ENCODE assay signal across 33 cellular contexts in genomic region chrX:152844256-152844655, GRCh38.
"Had no signal": no experiment of that assay in that cellular context is flagged by ENCODE, and none has a peak within 500 bp of the region (broad histone marks: within the 10 kb centered on the region; RNA-seq: fewer than 3 reads in every experiment).

No MANE protein-coding gene starts in this region.

- H3K27ac ChIP-seq: brain microvascular endothelial cell, Peyer's patch, WERI-Rb-1 had no signal

- H3K4me1 ChIP-seq: Peyer's patch had no signal

- H3K36me3 ChIP-seq: brain microvascular endothelial cell, MG63 had no signal

- DNase-seq: activated CD4-positive, alpha-beta T cell treated with anti-CD3 and anti-CD28 coated beads, Interleukin-2, amount 10 ng/mL, durations not matched to agents 24 days and 14 days; activated CD4-positive, alpha-beta T cell treated with anti-CD3 and anti-CD28 coated beads, Interleukin-2, amount 50 U/mL, for 4 hours; activated CD8-positive, alpha-beta T cell treated with anti-CD3 and anti-CD28 coated beads for 36 hours; activated effector memory CD4-positive, alpha-beta T cell treated with Interleukin-2 at 50 U/mL for 16 hours; activated naive CD4-positive, alpha-beta T cell treated with anti-CD3 and anti-CD28 coated beads, Interleukin-2, amount 10 ng/mL, durations not matched to agents 7 days and 5 days; activated naive CD8-positive, alpha-beta T cell treated with anti-CD3 and anti-CD28 coated beads, Interleukin-2, amount 50 U/mL, for 24 hours; activated T-cell treated with anti-CD3 and anti-CD28 coated beads, Interleukin-2, amount 50 U/mL, for 4 hours; anterior cingulate cortex; brain microvascular endothelial cell; Kasumi-1; KG1; MG63; NCI-H1092; NCI-H146; NCI-H187; NCI-H2029 treated with DMSO at 0.1 percent for 48 hours; NCI-H2107; NCI-H2171; NCI-H510A; NCI-H526; NCI-H748 treated with DMSO at 0.1 percent for 48 hours; NK-92 treated with Interleukin-12 subunit alpha and Interleukin-12 subunit beta, amount 100 ng/mL, for 24 hours; PC-3; Peyer's patch; RPMI8226; SW 1271; T-helper 1 cell; T-helper 2 cell; T-helper 9 cell; WERI-Rb-1 had no signal

- H3K4me1 Mint-ChIP-seq: activated CD4-positive, alpha-beta T cell treated with anti-CD3 and anti-CD28 coated beads, Interleukin-2, amount 10 ng/mL, durations not matched to agents 24 days and 14 days; activated naive CD4-positive, alpha-beta T cell treated with anti-CD3 and anti-CD28 coated beads, Interleukin-2, amount 10 ng/mL, durations not matched to agents 7 days and 5 days; IgD-negative memory B cell had no signal

- H3K27me3 Mint-ChIP-seq: activated CD4-positive, alpha-beta T cell treated with anti-CD3 and anti-CD28 coated beads, Interleukin-2, amount 10 ng/mL, durations not matched to agents 24 days and 14 days; activated CD8-positive, alpha-beta T cell treated with anti-CD3 and anti-CD28 coated beads for 36 hours; activated naive CD4-positive, alpha-beta T cell treated with anti-CD3 and anti-CD28 coated beads, Interleukin-2, amount 10 ng/mL, durations not matched to agents 7 days and 5 days; activated naive CD8-positive, alpha-beta T cell; activated naive CD8-positive, alpha-beta T cell treated with anti-CD3 and anti-CD28 coated beads, Interleukin-2, amount 50 U/mL, for 24 hours had no signal

- ATAC-seq: activated CD8-positive, alpha-beta T cell treated with anti-CD3 and anti-CD28 coated beads for 36 hours; activated naive CD8-positive, alpha-beta T cell treated with anti-CD3 and anti-CD28 coated beads, Interleukin-2, amount 50 U/mL, for 24 hours; activated T-cell treated with anti-CD3 and anti-CD28 coated beads, Interleukin-2, amount 50 U/mL, for 4 hours; PC-3 had no signal

- H3K9me3 Mint-ChIP-seq: activated CD4-positive, alpha-beta T cell treated with anti-CD3 and anti-CD28 coated beads, Interleukin-2, amount 10 ng/mL, durations not matched to agents 24 days and 14 days; activated CD8-positive, alpha-beta T cell treated with anti-CD3 and anti-CD28 coated beads for 36 hours; activated naive CD4-positive, alpha-beta T cell treated with anti-CD3 and anti-CD28 coated beads, Interleukin-2, amount 10 ng/mL, durations not matched to agents 7 days and 5 days; activated naive CD8-positive, alpha-beta T cell treated with anti-CD3 and anti-CD28 coated beads, Interleukin-2, amount 50 U/mL, for 24 hours; activated T-cell treated with anti-CD3 and anti-CD28 coated beads, Interleukin-2, amount 50 U/mL, for 4 hours; activated T-helper 1 cell treated with anti-CD3 and anti-CD28 coated beads, Interleukin-12 subunit alpha, Interleukin-12 subunit beta, Interleukin-2, Interleukin-4 antibody, amounts not matched to agents 30 ng/mL and 10 ng/mL and 1 ng/mL, durations not matched to agents 14 hours and 24 hours and 36 hours; IgD-negative memory B cell had no signal

- H3K27me3 ChIP-seq: brain microvascular endothelial cell, MG63, Peyer's patch had no signal

- H3K27ac Mint-ChIP-seq: activated CD4-positive, alpha-beta T cell treated with anti-CD3 and anti-CD28 coated beads, Interleukin-2, amount 10 ng/mL, durations not matched to agents 24 days and 14 days; activated CD8-positive, alpha-beta T cell treated with anti-CD3 and anti-CD28 coated beads for 36 hours; activated naive CD4-positive, alpha-beta T cell treated with anti-CD3 and anti-CD28 coated beads, Interleukin-2, amount 10 ng/mL, durations not matched to agents 7 days and 5 days; activated naive CD8-positive, alpha-beta T cell; activated naive CD8-positive, alpha-beta T cell treated with anti-CD3 and anti-CD28 coated beads, Interleukin-2, amount 50 U/mL, for 24 hours; activated T-helper 1 cell treated with anti-CD3 and anti-CD28 coated beads, Interleukin-12 subunit alpha, Interleukin-12 subunit beta, Interleukin-2, Interleukin-4 antibody, amounts not matched to agents 30 ng/mL and 10 ng/mL and 1 ng/mL, durations not matched to agents 14 hours and 24 hours and 36 hours; IgD-negative memory B cell had no signal

- H3K9me3 ChIP-seq: MG63, Peyer's patch had no signal

- H3K36me3 Mint-ChIP-seq: IgD-negative memory B cell had no signal

- H3K4me3 ChIP-seq: MG63, Peyer's patch had no signal

- H3K4me3 Mint-ChIP-seq: activated CD4-positive, alpha-beta T cell treated with anti-CD3 and anti-CD28 coated beads, Interleukin-2, amount 10 ng/mL, durations not matched to agents 24 days and 14 days; activated CD8-positive, alpha-beta T cell treated with anti-CD3 and anti-CD28 coated beads for 36 hours; activated naive CD4-positive, alpha-beta T cell treated with anti-CD3 and anti-CD28 coated beads, Interleukin-2, amount 10 ng/mL, durations not matched to agents 7 days and 5 days; activated naive CD8-positive, alpha-beta T cell; activated naive CD8-positive, alpha-beta T cell treated with anti-CD3 and anti-CD28 coated beads, Interleukin-2, amount 50 U/mL, for 24 hours; activated T-cell treated with anti-CD3 and anti-CD28 coated beads, Interleukin-2, amount 50 U/mL, for 4 hours; activated T-helper 1 cell treated with anti-CD3 and anti-CD28 coated beads, Interleukin-12 subunit alpha, Interleukin-12 subunit beta, Interleukin-2, Interleukin-4 antibody, amounts not matched to agents 30 ng/mL and 10 ng/mL and 1 ng/mL, durations not matched to agents 14 hours and 24 hours and 36 hours; IgD-negative memory B cell had no signal
